Comparison of ENCODE assay signal across 8 cellular contexts in the genomic region with DNA sequence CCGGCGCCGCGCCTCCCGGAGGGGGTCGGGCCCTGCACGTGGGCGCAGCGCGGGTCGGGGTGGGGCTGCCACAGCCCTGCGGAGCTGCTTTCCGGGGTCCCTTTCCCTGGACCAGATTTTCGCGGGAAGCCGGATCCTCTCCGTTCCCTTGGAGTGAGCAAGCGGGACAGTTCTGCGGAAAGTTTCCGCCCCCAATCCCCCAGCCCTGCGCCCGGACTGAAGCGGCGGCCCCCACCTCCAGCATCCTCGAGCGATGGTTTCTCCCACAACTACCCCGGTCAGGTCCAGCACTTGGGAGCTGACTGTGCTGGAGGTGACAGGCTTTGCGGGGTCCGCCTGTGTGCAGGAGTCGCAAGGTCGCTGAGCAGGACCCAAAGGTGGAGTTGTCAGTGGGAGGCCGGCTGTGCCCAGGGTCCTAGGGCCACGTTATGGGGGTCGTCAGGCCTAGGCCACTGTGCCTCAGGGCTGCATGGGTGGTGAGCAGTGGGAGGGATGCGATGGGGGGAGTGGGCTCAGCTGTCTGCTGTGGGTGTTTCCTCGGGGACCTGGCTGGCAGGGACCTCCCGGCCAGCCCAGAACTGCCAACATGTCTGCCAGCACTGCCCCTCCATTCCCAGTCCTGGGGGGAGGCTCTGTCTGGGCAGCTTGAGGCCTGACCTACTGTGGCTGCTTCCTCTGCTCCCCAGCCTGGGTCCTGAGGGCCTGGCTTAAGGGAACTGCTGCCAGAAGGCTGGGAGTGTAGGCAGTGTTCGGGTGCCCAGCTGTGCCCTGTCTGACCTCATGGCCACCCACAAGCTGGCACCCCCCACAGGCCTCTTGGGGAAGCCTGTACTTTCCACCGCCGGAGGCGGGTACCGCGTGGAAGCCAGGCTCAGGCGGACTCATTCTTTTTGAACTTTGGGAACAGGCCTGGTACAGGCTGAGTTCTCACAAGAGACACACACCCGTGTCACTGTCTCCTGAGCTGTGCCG. TPM values are rescaled to one million over a fixed set of nuclear protein-coding genes. Genes with fewer than 3 reads are reported as not detected.
DNase-seq lines count a peak whose midpoint lies in the region; ATAC-seq and TF ChIP-seq lines count a peak whose summit lies in the region.

No MANE protein-coding gene starts in this region.

- no peaks in the 10 kb centered on the region for H3K9me3 ChIP-seq in CD4-positive, alpha-beta memory T cell (ENCODE audit: control insufficient read depth in 1 of 2, low read length in 2 of 2)
- no peaks in the 10 kb centered on the region for H3K9me3 ChIP-seq in neutrophil

- H3K4me3 Mint-ChIP-seq in CD4-positive, alpha-beta memory T cell, result peak overlapping the region; percentile 67 to 81 (median 76)
- H3K4me3 Mint-ChIP-seq in IgD-negative memory B cell (peak overlapping the region; percentile 71 to 88 (median 75)), glutamatergic neuron (ENCODE audit: unreplicated experiment) (peak overlapping the region; percentile 76)
- peak overlapping the region; percentile 81 for H3K4me3 Mint-ChIP-seq in activated T-helper 2 cell treated with anti-CD3 and anti-CD28 coated beads, Interferon-gamma antibody, Interleukin-2, Interleukin-4, amounts not matched to agents 10 μg/mL and 5 μg/mL and 100 μg/mL, durations not matched to agents 14 hours and 24 hours and 36 hours (ENCODE audit: low read depth)

- intact Hi-C loops in CD4-positive, alpha-beta memory T cell (cut with micrococcal nuclease), result loop anchor here (5.0 kb wide), 2 partner anchors 44 to 74 kb away; a partner anchor contains a TSS
- intact Hi-C loops in activated T-helper 2 cell treated with anti-CD3 and anti-CD28 coated beads, Interferon-gamma antibody, Interleukin-2, Interleukin-4, amounts not matched to agents 10 μg/mL and 5 μg/mL and 100 μg/mL, durations not matched to agents 14 hours and 24 hours and 36 hours (cut with micrococcal nuclease), result loop anchor here (1.0 to 2.0 kb wide), 2 partner anchors 65 to 71 kb away; no protein-coding TSS in a partner anchor

- ATAC-seq in GM21360 (IDR thresholded peaks at IDR 0.05; ENCODE audit: unreplicated experiment), result peak; percentile 10
- ATAC-seq in GM21825 (IDR thresholded peaks at IDR 0.05; ENCODE audit: unreplicated experiment), result no peak

- peak overlapping the region in 1 of 2 donors; percentile 46 for H3K4me3 ChIP-seq in CD4-positive, alpha-beta memory T cell (ENCODE audit: low read length in 2 of 2)
- H3K4me3 ChIP-seq in neutrophil (ENCODE audit: low read depth in 1 of 2, low read length in 1 of 2), result peak overlapping the region; percentile 93 to 99

- POLR2A ChIA-PET in CD4-positive, alpha-beta memory T cell (lab: Charles Lee; ENCODE audit: partially characterized antibody), result interaction anchor here (0.6 to 1.4 kb wide), 9 partner anchors 16 to 764 kb away, joined by 3 to 4 read pairs (median 3); a partner anchor contains a TSS

- H3K36me3 Mint-ChIP-seq in CD4-positive, alpha-beta memory T cell, result peaks cover 0 to under 1% of the 10 kb centered on the region in 2 donors
- H3K36me3 Mint-ChIP-seq in IgD-negative memory B cell (no peaks in the 10 kb centered on the region), glutamatergic neuron (ENCODE audit: unreplicated experiment) (no peaks in the 10 kb centered on the region)
- peaks cover 21% of the 10 kb centered on the region for H3K36me3 Mint-ChIP-seq in activated T-helper 2 cell treated with anti-CD3 and anti-CD28 coated beads, Interferon-gamma antibody, Interleukin-2, Interleukin-4, amounts not matched to agents 10 μg/mL and 5 μg/mL and 100 μg/mL, durations not matched to agents 14 hours and 24 hours and 36 hours (ENCODE audit: low read depth)

- peaks cover 20% of the 10 kb centered on the region for H3K4me1 ChIP-seq in CD4-positive, alpha-beta memory T cell (ENCODE audit: insufficient read depth, low read length)
- H3K4me1 ChIP-seq in neutrophil (ENCODE audit: control insufficient read depth in 1 of 2, insufficient read depth in 1 of 2, low read depth in 1 of 2, low read length in 1 of 2), result peaks cover 70 to 73% of the 10 kb centered on the region in 2 experiments

- H3K27ac Mint-ChIP-seq in CD4-positive, alpha-beta memory T cell, result peak overlapping the region in 2 of 7 donors; percentile 14 to 52
- H3K27ac Mint-ChIP-seq in IgD-negative memory B cell (no peak overlapping the region), glutamatergic neuron (ENCODE audit: unreplicated experiment) (no peak overlapping the region)
- peak overlapping the region; percentile 46 for H3K27ac Mint-ChIP-seq in activated T-helper 2 cell treated with anti-CD3 and anti-CD28 coated beads, Interferon-gamma antibody, Interleukin-2, Interleukin-4, amounts not matched to agents 10 μg/mL and 5 μg/mL and 100 μg/mL, durations not matched to agents 14 hours and 24 hours and 36 hours

- TF ChIP-seq CTCF in glutamatergic neuron (IDR thresholded peaks at IDR 0.05; ENCODE audit: partially characterized antibody, unreplicated experiment) (no peak), neutrophil (IDR thresholded peaks at IDR 0.05) (peak; percentile 23)

- peaks cover 13 to 38% (median 18%) of the 10 kb centered on the region in 4 donors for H3K4me1 Mint-ChIP-seq in CD4-positive, alpha-beta memory T cell
- H3K4me1 Mint-ChIP-seq in IgD-negative memory B cell (peaks cover 4 to 7% (median 5%) of the 10 kb centered on the region in 3 donors), glutamatergic neuron (ENCODE audit: low read depth, unreplicated experiment) (peaks cover 47% of the 10 kb centered on the region)
- H3K4me1 Mint-ChIP-seq in activated T-helper 2 cell treated with anti-CD3 and anti-CD28 coated beads, Interferon-gamma antibody, Interleukin-2, Interleukin-4, amounts not matched to agents 10 μg/mL and 5 μg/mL and 100 μg/mL, durations not matched to agents 14 hours and 24 hours and 36 hours (ENCODE audit: low read depth), result peaks cover 29% of the 10 kb centered on the region

- H3K27ac ChIP-seq in CD4-positive, alpha-beta memory T cell (ENCODE audit: low read depth, low read length), result no peak overlapping the region
- H3K27ac ChIP-seq in neutrophil, result peak overlapping the region; percentile 84

- no peaks in the 10 kb centered on the region for H3K27me3 Mint-ChIP-seq in CD4-positive, alpha-beta memory T cell
- H3K27me3 Mint-ChIP-seq in IgD-negative memory B cell (peaks cover 2% of the 10 kb centered on the region), glutamatergic neuron (ENCODE audit: unreplicated experiment) (peaks cover 6% of the 10 kb centered on the region)
- no peaks in the 10 kb centered on the region for H3K27me3 Mint-ChIP-seq in activated T-helper 2 cell treated with anti-CD3 and anti-CD28 coated beads, Interferon-gamma antibody, Interleukin-2, Interleukin-4, amounts not matched to agents 10 μg/mL and 5 μg/mL and 100 μg/mL, durations not matched to agents 14 hours and 24 hours and 36 hours (ENCODE audit: low read depth)

- CTCF ChIA-PET in CD4-positive, alpha-beta memory T cell (lab: Charles Lee; ENCODE audit: partially characterized antibody), result interaction anchor here (1.4 kb wide), 1 partner anchor 14 kb away, joined by 4 read pairs; no protein-coding TSS in a partner anchor

- H3K36me3 ChIP-seq in CD4-positive, alpha-beta memory T cell (ENCODE audit: insufficient read depth, low read length), result no peaks in the 10 kb centered on the region
- no peaks in the 10 kb centered on the region for H3K36me3 ChIP-seq in neutrophil

- no peak for DNase-seq in CD4-positive, alpha-beta memory T cell
- no peak for DNase-seq in activated T-helper 2 cell treated with anti-CD3 and anti-CD28 coated beads, Interferon-gamma antibody, Interleukin-2, Interleukin-4, amounts not matched to agents 10 μg/mL and 5 μg/mL and 100 μg/mL, durations not matched to agents 14 hours and 24 hours and 36 hours (ENCODE audit: low spot score)
- DNase-seq in glutamatergic neuron (no peak), SHP77 treated with DMSO at 0.1 percent for 48 hours (lab: John Stamatoyannopoulos, UW) (no peak)

- no peaks in the 10 kb centered on the region for H3K9me3 Mint-ChIP-seq in CD4-positive, alpha-beta memory T cell
- H3K9me3 Mint-ChIP-seq in IgD-negative memory B cell (no peaks in the 10 kb centered on the region), glutamatergic neuron (ENCODE audit: unreplicated experiment) (peaks cover 2% of the 10 kb centered on the region)
- no peaks in the 10 kb centered on the region for H3K9me3 Mint-ChIP-seq in activated T-helper 2 cell treated with anti-CD3 and anti-CD28 coated beads, Interferon-gamma antibody, Interleukin-2, Interleukin-4, amounts not matched to agents 10 μg/mL and 5 μg/mL and 100 μg/mL, durations not matched to agents 14 hours and 24 hours and 36 hours

- no peaks in the 10 kb centered on the region for H3K27me3 ChIP-seq in CD4-positive, alpha-beta memory T cell (ENCODE audit: insufficient read depth, low read length)
- no peaks in the 10 kb centered on the region for H3K27me3 ChIP-seq in neutrophil

RNA-seq across cellular contexts. Expression of a gene that starts 0.7 kb away (rescaled TPM):
- 1 to 10 TPM; 2.6 TPM for total RNA-seq in CD4-positive, alpha-beta memory T cell
- polyA plus RNA-seq in CD4-positive, alpha-beta memory T cell, result 1 to 10 TPM; 4.6 to 5.9 TPM
- 3.6 TPM for polyA plus RNA-seq in IgD-negative memory B cell
- 12.4 and 14.4 TPM in 2 replicates for total RNA-seq in activated T-helper 2 cell treated with anti-CD3 and anti-CD28 coated beads, Interferon-gamma antibody, Interleukin-2, Interleukin-4, amounts not matched to agents 10 μg/mL and 5 μg/mL and 100 μg/mL, durations not matched to agents 14 hours and 24 hours and 36 hours
- 10.4 TPM for total RNA-seq in glutamatergic neuron (ENCODE audit: unreplicated experiment)

RNA-seq across cellular contexts. Expression of a gene that starts 52.4 kb away (rescaled TPM):
- total RNA-seq in CD4-positive, alpha-beta memory T cell, result 10 to 100 TPM; 20.2 to 21.2 TPM
- 10 to 100 TPM; 40.3 to 48.0 TPM for polyA plus RNA-seq in CD4-positive, alpha-beta memory T cell
- 76.9 TPM for polyA plus RNA-seq in IgD-negative memory B cell
- total RNA-seq in activated T-helper 2 cell treated with anti-CD3 and anti-CD28 coated beads, Interferon-gamma antibody, Interleukin-2, Interleukin-4, amounts not matched to agents 10 μg/mL and 5 μg/mL and 100 μg/mL, durations not matched to agents 14 hours and 24 hours and 36 hours, result 39.8 and 42.1 TPM in 2 replicates
- 7.2 TPM for total RNA-seq in glutamatergic neuron (ENCODE audit: unreplicated experiment)
